In the genomic region with DNA sequence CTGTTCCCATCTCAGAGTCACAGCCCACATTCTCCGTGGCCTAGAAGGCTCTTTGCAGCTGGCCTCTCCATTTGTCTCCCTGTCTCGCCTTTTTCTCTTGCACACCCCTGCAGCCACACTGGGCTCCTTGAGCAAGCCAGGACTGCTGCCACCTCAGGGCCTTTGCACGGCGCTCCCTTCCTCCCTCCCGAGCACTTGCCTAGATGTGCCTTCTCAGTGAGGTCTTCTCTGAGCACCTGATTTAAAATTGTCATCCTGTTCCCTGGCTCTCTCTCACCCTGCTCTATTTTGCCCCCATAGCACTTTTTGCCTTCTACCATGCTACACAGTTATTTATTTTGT, we compare ENCODE assay signal across 18 cellular contexts.
A peak's percentile ranks its signal among the peaks of the same experiment; 100 is the strongest.
DNase-seq lines count a peak whose midpoint lies in the region; ATAC-seq and TF ChIP-seq lines count a peak whose summit lies in the region.
"Had no signal": no experiment of that assay in that cellular context is flagged by ENCODE, and none has a peak within 500 bp of the region (broad histone marks: within the 10 kb centered on the region; RNA-seq: fewer than 3 reads in every experiment).

No MANE protein-coding gene starts in this region.

- no peak for TF ChIP-seq EP300 in sigmoid colon (IDR thresholded peaks at IDR 0.05)

- H3K4me1 ChIP-seq in sigmoid colon (no peaks in the 10 kb centered on the region), aorta (ENCODE audit: control insufficient read depth in 1 of 2, insufficient read depth in 2 of 2, low read length in 2 of 2) (no peaks in the 10 kb centered on the region)

- H3K9me3 ChIP-seq in sigmoid colon = no peaks in the 10 kb centered on the region
- H3K9me3 ChIP-seq in aorta (ENCODE audit: control insufficient read depth, low read length) = no peaks in the 10 kb centered on the region
- H3K9me3 ChIP-seq: Caco-2 had no signal

- H3K4me1 Mint-ChIP-seq in activated T-cell treated with anti-CD3 and anti-CD28 coated beads, Interleukin-2, amount 50 U/mL, for 72 hours (ENCODE audit: low read depth) = no peaks in the 10 kb centered on the region
- H3K4me1 Mint-ChIP-seq in activated T-cell treated with anti-CD3 and anti-CD28 coated beads, Interleukin-2, amount 50 U/mL, for 24 hours (ENCODE audit: low read depth) = no peaks in the 10 kb centered on the region
- peaks cover 58% of the 10 kb centered on the region for H3K4me1 Mint-ChIP-seq in dendritic cell treated with granulocyte-macrophage colony-stimulating factor and Interleukin-4, amounts not matched to agents 40 ng/mL and 50 ng/mL, for 4 days (ENCODE audit: low read depth)

- H3K27ac ChIP-seq in sigmoid colon (no peak overlapping the region), aorta (ENCODE audit: low read depth in 1 of 2, low read length in 2 of 2) (no peak overlapping the region)
- H3K27ac ChIP-seq: 22Rv1, HL-60 had no signal

- no peak for TF ChIP-seq CTCF in sigmoid colon (IDR thresholded peaks at IDR 0.05)

- H3K4me3 ChIP-seq in sigmoid colon (no peak overlapping the region), aorta (ENCODE audit: low read length in 2 of 2) (no peak overlapping the region)
- H3K4me3 ChIP-seq: GM23338 had no signal

- intact Hi-C loops in dendritic cell treated with granulocyte-macrophage colony-stimulating factor and Interleukin-4, amounts not matched to agents 40 ng/mL and 50 ng/mL, for 4 days (cut with micrococcal nuclease) = loop anchor here (5.0 kb wide), 1 partner anchor 91 kb away; no protein-coding TSS in a partner anchor
- intact Hi-C loops in sigmoid colon (cut with DNase I) = no loop called here
- intact Hi-C loops in aorta (cut with DNase I) = no loop called here

- H3K4me3 Mint-ChIP-seq in activated T-cell treated with anti-CD3 and anti-CD28 coated beads, Interleukin-2, amount 50 U/mL, for 72 hours = no peak overlapping the region
- H3K4me3 Mint-ChIP-seq in activated T-cell treated with anti-CD3 and anti-CD28 coated beads, Interleukin-2, amount 50 U/mL, for 24 hours = no peak overlapping the region
- peak overlapping the region; percentile 20 for H3K4me3 Mint-ChIP-seq in dendritic cell treated with granulocyte-macrophage colony-stimulating factor and Interleukin-4, amounts not matched to agents 40 ng/mL and 50 ng/mL, for 4 days
- H3K4me3 Mint-ChIP-seq: B cell; CD4-positive, alpha-beta T cell; GM23338; HFFc6 had no signal

- peaks cover 10% of the 10 kb centered on the region for H3K27me3 Mint-ChIP-seq in activated T-cell treated with anti-CD3 and anti-CD28 coated beads, Interleukin-2, amount 50 U/mL, for 72 hours (ENCODE audit: low read depth)
- H3K27me3 Mint-ChIP-seq in activated T-cell treated with anti-CD3 and anti-CD28 coated beads, Interleukin-2, amount 50 U/mL, for 24 hours = peaks cover 4% of the 10 kb centered on the region
- H3K27me3 Mint-ChIP-seq in dendritic cell treated with granulocyte-macrophage colony-stimulating factor and Interleukin-4, amounts not matched to agents 40 ng/mL and 50 ng/mL, for 4 days = peaks cover 2% of the 10 kb centered on the region
- H3K27me3 Mint-ChIP-seq: B cell; CD4-positive, alpha-beta T cell had no signal

- WGBS in sigmoid colon, 2 donors = 91 to 92% methylated on average over 5 of the region's 5 CpGs
- 83 to 86% methylated on average over 5 of the region's 5 CpGs for WGBS in aorta, 2 donors

- ATAC-seq in activated T-cell treated with anti-CD3 and anti-CD28 coated beads, Interleukin-2, amount 50 U/mL, for 72 hours (replicated peaks in 1 of 2) = no peak
- ATAC-seq in aorta (ENCODE audit: low FRiP score) = no peak
- no peak for ATAC-seq in GM21576 (IDR thresholded peaks at IDR 0.05; ENCODE audit: unreplicated experiment)
- ATAC-seq in HG03135 (IDR thresholded peaks at IDR 0.05; ENCODE audit: unreplicated experiment) = no peak
- ATAC-seq: GM23338 had no signal

- H3K27me3 ChIP-seq in sigmoid colon (no peaks in the 10 kb centered on the region), aorta (ENCODE audit: control insufficient read depth in 1 of 2, insufficient read depth in 2 of 2, low read length in 1 of 2) (no peaks in the 10 kb centered on the region)

- no peaks in the 10 kb centered on the region for H3K36me3 ChIP-seq in sigmoid colon
- H3K36me3 ChIP-seq in aorta (ENCODE audit: control insufficient read depth in 1 of 2, insufficient read depth in 2 of 2, low read length in 1 of 2) = no peaks in the 10 kb centered on the region

- DNase-seq in activated T-cell treated with anti-CD3 and anti-CD28 coated beads, Interleukin-2, amount 50 U/mL, for 72 hours = no peak
- DNase-seq in activated T-cell treated with anti-CD3 and anti-CD28 coated beads, Interleukin-2, amount 50 U/mL, for 24 hours = no peak
- DNase-seq in sigmoid colon (peak; percentile 33), aorta (peak; percentile 9 to 50), midbrain (lab: John Stamatoyannopoulos, UW) (no peak)
- DNase-seq: C1 segment of cervical spinal cord; CD4-positive, alpha-beta T cell; DMS79; HCEC 1CT; HFFc6 had no signal

- TF ChIP-seq POLR2A in sigmoid colon (IDR thresholded peaks at IDR 0.05) = no peak

- no peaks in the 10 kb centered on the region for H3K9me3 Mint-ChIP-seq in activated T-cell treated with anti-CD3 and anti-CD28 coated beads, Interleukin-2, amount 50 U/mL, for 72 hours
- H3K9me3 Mint-ChIP-seq in activated T-cell treated with anti-CD3 and anti-CD28 coated beads, Interleukin-2, amount 50 U/mL, for 24 hours = no peaks in the 10 kb centered on the region
- no peaks in the 10 kb centered on the region for H3K9me3 Mint-ChIP-seq in dendritic cell treated with granulocyte-macrophage colony-stimulating factor and Interleukin-4, amounts not matched to agents 40 ng/mL and 50 ng/mL, for 4 days
- H3K9me3 Mint-ChIP-seq: CD4-positive, alpha-beta T cell; GM23338; HFFc6 had no signal

- peak overlapping the region; percentile 27 for H3K27ac Mint-ChIP-seq in activated T-cell treated with anti-CD3 and anti-CD28 coated beads, Interleukin-2, amount 50 U/mL, for 72 hours
- no peak overlapping the region for H3K27ac Mint-ChIP-seq in activated T-cell treated with anti-CD3 and anti-CD28 coated beads, Interleukin-2, amount 50 U/mL, for 24 hours
- H3K27ac Mint-ChIP-seq in dendritic cell treated with granulocyte-macrophage colony-stimulating factor and Interleukin-4, amounts not matched to agents 40 ng/mL and 50 ng/mL, for 4 days = peak overlapping the region; percentile 88
- H3K27ac Mint-ChIP-seq: CD4-positive, alpha-beta T cell; GM23338; HFFc6 had no signal

- no peaks in the 10 kb centered on the region for H3K36me3 Mint-ChIP-seq in activated T-cell treated with anti-CD3 and anti-CD28 coated beads, Interleukin-2, amount 50 U/mL, for 72 hours (ENCODE audit: insufficient read depth in 2 of 2)
- no peaks in the 10 kb centered on the region for H3K36me3 Mint-ChIP-seq in activated T-cell treated with anti-CD3 and anti-CD28 coated beads, Interleukin-2, amount 50 U/mL, for 24 hours (ENCODE audit: low read depth)
- no peaks in the 10 kb centered on the region for H3K36me3 Mint-ChIP-seq in dendritic cell treated with granulocyte-macrophage colony-stimulating factor and Interleukin-4, amounts not matched to agents 40 ng/mL and 50 ng/mL, for 4 days (ENCODE audit: low read depth)

Comparison
In these comparisons a context has a peak if more than half of its experiments do, and no peak if none do; other contexts are left out.
1. DNase-seq: peak in sigmoid colon (single experiment) and aorta (2 of 2); none in activated T-cell treated with anti-CD3 and anti-CD28 coated beads, Interleukin-2, amount 50 U/mL, for 72 hours (0 of 2), activated T-cell treated with anti-CD3 and anti-CD28 coated beads, Interleukin-2, amount 50 U/mL, for 24 hours (single experiment) and midbrain (single experiment).